8 cellular contexts compared by ENCODE assay signal in the genomic region with DNA sequence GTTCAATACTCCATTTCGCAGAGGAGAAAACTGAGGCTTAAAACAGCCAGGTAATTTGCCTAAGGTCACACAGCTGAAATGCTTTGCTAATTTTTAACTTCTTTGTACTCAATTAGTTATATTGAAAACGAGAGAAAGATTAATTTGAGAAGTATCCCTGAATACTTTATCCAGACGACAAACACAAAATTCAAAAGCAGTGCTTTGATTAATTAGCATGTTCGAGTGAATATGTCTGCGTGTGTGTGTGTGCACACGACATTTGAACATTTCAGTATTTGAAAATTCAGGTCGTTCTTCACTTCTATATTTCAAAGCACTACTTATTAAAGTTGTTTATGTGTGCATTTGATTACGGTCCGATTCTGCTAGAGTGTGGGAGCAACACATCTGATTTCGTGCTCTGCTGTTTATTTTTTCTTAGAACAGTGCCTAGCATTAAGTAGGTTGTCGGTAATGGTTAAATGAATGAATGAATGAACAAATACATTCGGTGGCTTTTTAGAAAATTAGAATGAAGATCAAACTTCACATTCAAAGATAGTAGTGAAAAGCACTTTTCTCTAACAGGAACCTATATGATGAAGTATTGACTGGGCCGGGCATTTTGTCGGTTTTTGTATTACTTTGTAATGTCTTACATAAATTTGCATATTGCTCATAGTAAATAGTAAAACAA. TPM values are rescaled to one million over a fixed set of nuclear protein-coding genes. Genes with fewer than 3 reads are reported as not detected.
DNase-seq lines count a peak whose midpoint lies in the region; ATAC-seq and TF ChIP-seq lines count a peak whose summit lies in the region.

No MANE protein-coding gene starts in this region.

- peak in 1 of 2 experiments; percentile 22 for DNase-seq in HL-60 (ENCODE audit: low read depth in 1 of 2, low spot score in 1 of 2)
- no peak for DNase-seq in activated naive CD8-positive, alpha-beta T cell treated with anti-CD3 and anti-CD28 coated beads, Interleukin-2, amount 50 U/mL, for 24 hours
- DNase-seq in lung (ENCODE audit: low spot score): no peak
- DNase-seq in kidney glomerular epithelial cell (lab: John Stamatoyannopoulos, UW): no peak
- DNase-seq in NCI-H524 treated with DMSO at 0.1 percent for 48 hours (lab: John Stamatoyannopoulos, UW): no peak
- no peak for DNase-seq in activated CD4-positive, alpha-beta T cell treated with anti-CD3 and anti-CD28 coated beads, Interleukin-2, amount 50 U/mL, for 4 hours

- H3K79me2 ChIP-seq in ACC112 (ENCODE audit: control insufficient read depth, insufficient read depth, low read length, unreplicated experiment): peaks cover 74% of the 10 kb centered on the region

- H3K4me1 ChIP-seq in ACC112 (ENCODE audit: control insufficient read depth, insufficient read depth, low read length, unreplicated experiment): peaks cover 18% of the 10 kb centered on the region
- peaks cover 3 to 16% of the 10 kb centered on the region in 2 donors for H3K4me1 ChIP-seq in lung (ENCODE audit: control insufficient read depth in 2 of 2, insufficient read depth in 2 of 2, low read length in 2 of 2)

- peak overlapping the region; percentile 100 for H3K4me3 Mint-ChIP-seq in activated naive CD8-positive, alpha-beta T cell treated with anti-CD3 and anti-CD28 coated beads, Interleukin-2, amount 50 U/mL, for 24 hours

- peak overlapping the region; percentile 94 for H3K27ac ChIP-seq in ACC112 (ENCODE audit: low read depth, low read length)
- H3K27ac ChIP-seq in HL-60 (replicated peaks): peak overlapping the region; percentile 97
- peak overlapping the region in 1 of 2 donors; percentile 85 for H3K27ac ChIP-seq in lung (ENCODE audit: low read depth in 1 of 2, low read length in 1 of 2)

- peak overlapping the region; percentile 100 for H3K27ac Mint-ChIP-seq in activated naive CD8-positive, alpha-beta T cell treated with anti-CD3 and anti-CD28 coated beads, Interleukin-2, amount 50 U/mL, for 24 hours

- 25 to 32% methylated on average over 14 of the region's 14 CpGs for WGBS in lung, 2 donors

- H3K9me3 Mint-ChIP-seq in activated naive CD8-positive, alpha-beta T cell treated with anti-CD3 and anti-CD28 coated beads, Interleukin-2, amount 50 U/mL, for 24 hours: peaks cover 9% of the 10 kb centered on the region

- H3K27me3 Mint-ChIP-seq in activated naive CD8-positive, alpha-beta T cell treated with anti-CD3 and anti-CD28 coated beads, Interleukin-2, amount 50 U/mL, for 24 hours: peaks cover 4% of the 10 kb centered on the region

- peaks cover 32% of the 10 kb centered on the region for H3K36me3 ChIP-seq in ACC112 (ENCODE audit: insufficient read depth, low read length)
- H3K36me3 ChIP-seq in lung (ENCODE audit: control insufficient read depth in 2 of 2, insufficient read depth in 2 of 2, low read length in 2 of 2): peaks cover under 1 to 3% of the 10 kb centered on the region in 2 donors

- peaks cover 42% of the 10 kb centered on the region for H3K4me1 Mint-ChIP-seq in activated naive CD8-positive, alpha-beta T cell treated with anti-CD3 and anti-CD28 coated beads, Interleukin-2, amount 50 U/mL, for 24 hours

- peaks cover 50% of the 10 kb centered on the region for H3K36me3 Mint-ChIP-seq in activated naive CD8-positive, alpha-beta T cell treated with anti-CD3 and anti-CD28 coated beads, Interleukin-2, amount 50 U/mL, for 24 hours (ENCODE audit: low read depth)

- peak overlapping the region; percentile 19 for H2AFZ ChIP-seq in ACC112 (ENCODE audit: low read length, unreplicated experiment)

- H3K9me3 ChIP-seq in lung (ENCODE audit: control insufficient read depth in 2 of 2, insufficient read depth in 1 of 2, low read length in 1 of 2): no peaks in the 10 kb centered on the region

- H3K4me3 ChIP-seq in ACC112 (ENCODE audit: low read depth, low read length) (peak overlapping the region; percentile 82), HL-60 (replicated peaks; ENCODE audit: insufficient read depth, low read length) (peak overlapping the region; percentile 54), lung (peak overlapping the region; percentile 47)

- H3K27me3 ChIP-seq in ACC112 (ENCODE audit: insufficient read depth, low read length) (no peaks in the 10 kb centered on the region), HL-60 (ENCODE audit: insufficient read depth, poor library complexity, severe bottlenecking) (no peaks in the 10 kb centered on the region), lung (ENCODE audit: control insufficient read depth, insufficient read depth) (no peaks in the 10 kb centered on the region)

- no peak for ATAC-seq in activated naive CD8-positive, alpha-beta T cell treated with anti-CD3 and anti-CD28 coated beads, Interleukin-2, amount 50 U/mL, for 24 hours
- ATAC-seq in lung (ENCODE audit: insufficient read depth, low FRiP score) (no peak), HG02938 (IDR thresholded peaks at IDR 0.05; ENCODE audit: unreplicated experiment) (no peak)

- no peak for TF ChIP-seq CTCF in HL-60 (IDR thresholded peaks at IDR 0.05; ENCODE audit: insufficient read depth, low read length)
- no peak for TF ChIP-seq CTCF in lung (IDR thresholded peaks at IDR 0.05; ENCODE audit: control extremely low read depth, extremely low read depth)

RNA-seq across cellular contexts. Expression of a gene that starts 36.9 kb away (rescaled TPM):
- 10 to 100 TPM; 72.6 to 84.5 TPM for total RNA-seq in lung
- 10 to 100 TPM; 35.4 to 55.1 TPM for polyA plus RNA-seq in lung
